Comparison of ENCODE assay signal across 10 cellular contexts in genomic region chr6:76682842-76683241, GRCh38.
DNase-seq lines count a peak whose midpoint lies in the region; ATAC-seq and TF ChIP-seq lines count a peak whose summit lies in the region.
"Had no signal": no experiment of that assay in that cellular context is flagged by ENCODE, and none has a peak within 500 bp of the region (broad histone marks: within the 10 kb centered on the region; RNA-seq: fewer than 3 reads in every experiment).

No MANE protein-coding gene starts in this region.

- H3K9ac ChIP-seq in endodermal cell (ENCODE audit: extremely low read depth, low read length, poor library complexity, severe bottlenecking) = no peak overlapping the region

- WGBS in endodermal cell (ENCODE audit: insufficient coverage in 1 of 2, insufficient read length in 1 of 2), 2 experiments = 38 to 63% methylated on average over 1 of the region's 1 CpG

- H3K4me1 Mint-ChIP-seq in endodermal cell = peaks cover 14% of the 10 kb centered on the region
- H3K4me1 Mint-ChIP-seq in activated T-helper 1 cell treated with anti-CD3 and anti-CD28 coated beads, Interleukin-12 subunit alpha, Interleukin-12 subunit beta, Interleukin-2, Interleukin-4 antibody, amounts not matched to agents 30 ng/mL and 10 ng/mL and 1 ng/mL, durations not matched to agents 14 hours and 24 hours and 36 hours (ENCODE audit: low read depth) = no peaks in the 10 kb centered on the region

- H3K27me3 ChIP-seq in endodermal cell (ENCODE audit: control insufficient read depth, insufficient read depth, low read length, poor library complexity, severe bottlenecking) (no peaks in the 10 kb centered on the region), MG63 (no peaks in the 10 kb centered on the region)

- no peaks in the 10 kb centered on the region for H3K36me3 Mint-ChIP-seq in endodermal cell (ENCODE audit: low read depth)
- no peaks in the 10 kb centered on the region for H3K36me3 Mint-ChIP-seq in activated T-helper 1 cell treated with anti-CD3 and anti-CD28 coated beads, Interleukin-12 subunit alpha, Interleukin-12 subunit beta, Interleukin-2, Interleukin-4 antibody, amounts not matched to agents 30 ng/mL and 10 ng/mL and 1 ng/mL, durations not matched to agents 14 hours and 24 hours and 36 hours (ENCODE audit: low read depth)

- DNase-seq in A172 (ENCODE audit: low spot score) (peak; percentile 14), NB4 (ENCODE audit: low read depth) (peak; percentile 16), endodermal cell (no peak), MG63 (no peak)
- no peak for DNase-seq in activated T-helper 1 cell treated with anti-CD3 and anti-CD28 coated beads, Interleukin-12 subunit alpha, Interleukin-12 subunit beta, Interleukin-2, Interleukin-4 antibody, amounts not matched to agents 30 ng/mL and 10 ng/mL and 1 ng/mL, durations not matched to agents 14 hours and 24 hours and 36 hours (ENCODE audit: low spot score)
- DNase-seq: NCI-H2029 treated with DMSO at 0.1 percent for 48 hours had no signal

- peaks cover under 1% of the 10 kb centered on the region for H3K9me3 Mint-ChIP-seq in endodermal cell
- H3K9me3 Mint-ChIP-seq in activated T-helper 1 cell treated with anti-CD3 and anti-CD28 coated beads, Interleukin-12 subunit alpha, Interleukin-12 subunit beta, Interleukin-2, Interleukin-4 antibody, amounts not matched to agents 30 ng/mL and 10 ng/mL and 1 ng/mL, durations not matched to agents 14 hours and 24 hours and 36 hours = peaks cover 7% of the 10 kb centered on the region

- intact Hi-C loops in activated T-helper 1 cell treated with anti-CD3 and anti-CD28 coated beads, Interleukin-12 subunit alpha, Interleukin-12 subunit beta, Interleukin-2, Interleukin-4 antibody, amounts not matched to agents 30 ng/mL and 10 ng/mL and 1 ng/mL, durations not matched to agents 14 hours and 24 hours and 36 hours (cut with micrococcal nuclease) = no loop called here

- TF ChIP-seq CTCF in NB4 (IDR thresholded peaks at IDR 0.05; ENCODE audit: low read depth, low read length) (peak; percentile 6), endodermal cell (conservative IDR thresholded peaks at IDR 0.05) (peak; percentile 82)

- H3K27me3 Mint-ChIP-seq in endodermal cell (ENCODE audit: insufficient read depth) = no peaks in the 10 kb centered on the region
- no peaks in the 10 kb centered on the region for H3K27me3 Mint-ChIP-seq in activated T-helper 1 cell treated with anti-CD3 and anti-CD28 coated beads, Interleukin-12 subunit alpha, Interleukin-12 subunit beta, Interleukin-2, Interleukin-4 antibody, amounts not matched to agents 30 ng/mL and 10 ng/mL and 1 ng/mL, durations not matched to agents 14 hours and 24 hours and 36 hours (ENCODE audit: insufficient read depth)

- no peaks in the 10 kb centered on the region for H3K4me1 ChIP-seq in endodermal cell (ENCODE audit: control insufficient read depth, insufficient read depth, low read length)

- no peak for TF ChIP-seq POLR2A in NB4 (IDR thresholded peaks at IDR 0.05; ENCODE audit: extremely low read depth, insufficient read length)

- H3K36me3 ChIP-seq in endodermal cell (ENCODE audit: control insufficient read depth, insufficient read depth, low read length) = no peaks in the 10 kb centered on the region
- H3K36me3 ChIP-seq in MG63 = no peaks in the 10 kb centered on the region

- ATAC-seq in GM18498 (IDR thresholded peaks at IDR 0.05; ENCODE audit: unreplicated experiment) (peak; percentile 52), HG02763 (IDR thresholded peaks at IDR 0.05; ENCODE audit: unreplicated experiment) (no peak), GM21717 (IDR thresholded peaks at IDR 0.05; ENCODE audit: unreplicated experiment) (no peak)

- H3K27ac ChIP-seq in endodermal cell (ENCODE audit: low read depth, low read length) = no peak overlapping the region
- H3K27ac ChIP-seq: coronary artery had no signal

- H3K9me3 ChIP-seq in endodermal cell (ENCODE audit: control insufficient read depth, low read length) (peaks cover 5% of the 10 kb centered on the region), MG63 (no peaks in the 10 kb centered on the region)

- no peak overlapping the region for H3K27ac Mint-ChIP-seq in endodermal cell
- no peak overlapping the region for H3K27ac Mint-ChIP-seq in activated T-helper 1 cell treated with anti-CD3 and anti-CD28 coated beads, Interleukin-12 subunit alpha, Interleukin-12 subunit beta, Interleukin-2, Interleukin-4 antibody, amounts not matched to agents 30 ng/mL and 10 ng/mL and 1 ng/mL, durations not matched to agents 14 hours and 24 hours and 36 hours

- H3K4me3 ChIP-seq in NB4 (ENCODE audit: low read depth, low read length) (no peak overlapping the region), endodermal cell (ENCODE audit: low read length) (no peak overlapping the region), MG63 (no peak overlapping the region)
- H3K4me3 ChIP-seq: coronary artery had no signal

- no peak overlapping the region for H3K4me3 Mint-ChIP-seq in endodermal cell
- no peak overlapping the region for H3K4me3 Mint-ChIP-seq in activated T-helper 1 cell treated with anti-CD3 and anti-CD28 coated beads, Interleukin-12 subunit alpha, Interleukin-12 subunit beta, Interleukin-2, Interleukin-4 antibody, amounts not matched to agents 30 ng/mL and 10 ng/mL and 1 ng/mL, durations not matched to agents 14 hours and 24 hours and 36 hours

Comparison
In these comparisons a context has a peak if more than half of its experiments do, and no peak if none do; other contexts are left out.
1. DNase-seq: peak in A172 (single experiment) and NB4 (single experiment); none in endodermal cell (single experiment), MG63 (single experiment) and activated T-helper 1 cell treated with anti-CD3 and anti-CD28 coated beads, Interleukin-12 subunit alpha, Interleukin-12 subunit beta, Interleukin-2, Interleukin-4 antibody, amounts not matched to agents 30 ng/mL and 10 ng/mL and 1 ng/mL, durations not matched to agents 14 hours and 24 hours and 36 hours (single experiment).